ENCODE assay signal across 8 cellular contexts in genomic region chr15:67501177-67501835, GRCh38. TPM values are rescaled to one million over a fixed set of nuclear protein-coding genes. Genes with fewer than 3 reads are reported as not detected.
A peak's percentile ranks its signal among the peaks of the same experiment; 100 is the strongest.
DNase-seq lines count a peak whose midpoint lies in the region; ATAC-seq and TF ChIP-seq lines count a peak whose summit lies in the region.

No MANE protein-coding gene starts in this region.

- no peak overlapping the region for H3K27ac Mint-ChIP-seq in natural killer cell treated with Interleukin-12 subunit alpha and Interleukin-12 subunit beta and Interleukin-15 and Interleukin-18, amount 100 ng/mL, for 72 hours
- H3K27ac Mint-ChIP-seq in activated T-helper 2 cell treated with anti-CD3 and anti-CD28 coated beads, Interferon-gamma antibody, Interleukin-2, Interleukin-4, amounts not matched to agents 10 μg/mL and 5 μg/mL and 100 μg/mL, durations not matched to agents 14 hours and 24 hours and 36 hours = no peak overlapping the region

- no peaks in the 10 kb centered on the region for H3K79me2 ChIP-seq in osteoblast (ENCODE audit: insufficient read depth, low read length)

- H3K4me3 ChIP-seq in GM12865 (ENCODE audit: low read depth, low read length) (no peak overlapping the region), dorsolateral prefrontal cortex (peak overlapping the region in 48 of 59 donors; percentile 0 to 59 (median 30)), osteoblast (ENCODE audit: insufficient read depth, low read length) (no peak overlapping the region)

- no peaks in the 10 kb centered on the region for H3K9me3 ChIP-seq in osteoblast (ENCODE audit: low read depth, low read length)

- DNase-seq in GM12865 (ENCODE audit: low read depth) (peak; percentile 12), NCI-H446 treated with DMSO at 0.1 percent for 48 hours (lab: John Stamatoyannopoulos, UW) (peak; percentile 24), dorsolateral prefrontal cortex (no peak), osteoblast (ENCODE audit: insufficient read length, low spot score, missing footprints) (no peak)
- DNase-seq in natural killer cell treated with Interleukin-12 subunit alpha and Interleukin-12 subunit beta and Interleukin-15 and Interleukin-18, amount 100 ng/mL, for 72 hours (ENCODE audit: low spot score) = no peak
- no peak for DNase-seq in activated T-helper 2 cell treated with anti-CD3 and anti-CD28 coated beads, Interferon-gamma antibody, Interleukin-2, Interleukin-4, amounts not matched to agents 10 μg/mL and 5 μg/mL and 100 μg/mL, durations not matched to agents 14 hours and 24 hours and 36 hours (ENCODE audit: low spot score)

- no peak overlapping the region for H3K4me2 ChIP-seq in osteoblast (ENCODE audit: insufficient read depth, low read length)

- no peak overlapping the region for H2AFZ ChIP-seq in osteoblast (ENCODE audit: low read length)

- H3K4me1 Mint-ChIP-seq in natural killer cell treated with Interleukin-12 subunit alpha and Interleukin-12 subunit beta and Interleukin-15 and Interleukin-18, amount 100 ng/mL, for 72 hours (ENCODE audit: low read depth in 2 of 2) = peaks cover 0 to 3% of the 10 kb centered on the region in 2 donors
- H3K4me1 Mint-ChIP-seq in activated T-helper 2 cell treated with anti-CD3 and anti-CD28 coated beads, Interferon-gamma antibody, Interleukin-2, Interleukin-4, amounts not matched to agents 10 μg/mL and 5 μg/mL and 100 μg/mL, durations not matched to agents 14 hours and 24 hours and 36 hours (ENCODE audit: low read depth) = peaks cover 4% of the 10 kb centered on the region

- no peaks in the 10 kb centered on the region for H3K36me3 ChIP-seq in osteoblast (ENCODE audit: insufficient read depth, low read length)

- no peak for ATAC-seq in GM18511 (IDR thresholded peaks at IDR 0.05; ENCODE audit: unreplicated experiment)
- ATAC-seq in HG03342 (IDR thresholded peaks at IDR 0.05; ENCODE audit: unreplicated experiment) = no peak
- ATAC-seq in natural killer cell treated with Interleukin-12 subunit alpha and Interleukin-12 subunit beta and Interleukin-15 and Interleukin-18, amount 100 ng/mL, for 72 hours = no peak

- H3K27ac ChIP-seq in dorsolateral prefrontal cortex (no peak overlapping the region), osteoblast (ENCODE audit: low read depth, low read length) (no peak overlapping the region)

- no peaks in the 10 kb centered on the region for H4K20me1 ChIP-seq in osteoblast (ENCODE audit: insufficient read depth, low read length)

- H3K27me3 Mint-ChIP-seq in natural killer cell treated with Interleukin-12 subunit alpha and Interleukin-12 subunit beta and Interleukin-15 and Interleukin-18, amount 100 ng/mL, for 72 hours = no peaks in the 10 kb centered on the region
- H3K27me3 Mint-ChIP-seq in activated T-helper 2 cell treated with anti-CD3 and anti-CD28 coated beads, Interferon-gamma antibody, Interleukin-2, Interleukin-4, amounts not matched to agents 10 μg/mL and 5 μg/mL and 100 μg/mL, durations not matched to agents 14 hours and 24 hours and 36 hours (ENCODE audit: low read depth) = peaks cover 7% of the 10 kb centered on the region

- intact Hi-C loops in dorsolateral prefrontal cortex (cut with DNase I) = loop anchor here in 1 of 2 donors (2.0 kb wide), 1 partner anchor 335 kb away; no protein-coding TSS in a partner anchor
- intact Hi-C loops in activated T-helper 2 cell treated with anti-CD3 and anti-CD28 coated beads, Interferon-gamma antibody, Interleukin-2, Interleukin-4, amounts not matched to agents 10 μg/mL and 5 μg/mL and 100 μg/mL, durations not matched to agents 14 hours and 24 hours and 36 hours (cut with micrococcal nuclease) = loop anchor here (5.0 kb wide), 1 partner anchor 336 kb away; no protein-coding TSS in a partner anchor

- H3K27me3 ChIP-seq in dorsolateral prefrontal cortex = no peaks in the 10 kb centered on the region
- H3K27me3 ChIP-seq in osteoblast (ENCODE audit: insufficient read depth, low read length) = no peaks in the 10 kb centered on the region

- H3K9me3 Mint-ChIP-seq in natural killer cell treated with Interleukin-12 subunit alpha and Interleukin-12 subunit beta and Interleukin-15 and Interleukin-18, amount 100 ng/mL, for 72 hours = no peaks in the 10 kb centered on the region
- H3K9me3 Mint-ChIP-seq in activated T-helper 2 cell treated with anti-CD3 and anti-CD28 coated beads, Interferon-gamma antibody, Interleukin-2, Interleukin-4, amounts not matched to agents 10 μg/mL and 5 μg/mL and 100 μg/mL, durations not matched to agents 14 hours and 24 hours and 36 hours = no peaks in the 10 kb centered on the region

- H3K4me1 ChIP-seq in osteoblast (ENCODE audit: insufficient read depth, low read length) = peaks cover 5% of the 10 kb centered on the region

- no peaks in the 10 kb centered on the region for H3K36me3 Mint-ChIP-seq in natural killer cell treated with Interleukin-12 subunit alpha and Interleukin-12 subunit beta and Interleukin-15 and Interleukin-18, amount 100 ng/mL, for 72 hours
- no peaks in the 10 kb centered on the region for H3K36me3 Mint-ChIP-seq in activated T-helper 2 cell treated with anti-CD3 and anti-CD28 coated beads, Interferon-gamma antibody, Interleukin-2, Interleukin-4, amounts not matched to agents 10 μg/mL and 5 μg/mL and 100 μg/mL, durations not matched to agents 14 hours and 24 hours and 36 hours (ENCODE audit: low read depth)

- no peak overlapping the region for H3K4me3 Mint-ChIP-seq in natural killer cell treated with Interleukin-12 subunit alpha and Interleukin-12 subunit beta and Interleukin-15 and Interleukin-18, amount 100 ng/mL, for 72 hours
- H3K4me3 Mint-ChIP-seq in activated T-helper 2 cell treated with anti-CD3 and anti-CD28 coated beads, Interferon-gamma antibody, Interleukin-2, Interleukin-4, amounts not matched to agents 10 μg/mL and 5 μg/mL and 100 μg/mL, durations not matched to agents 14 hours and 24 hours and 36 hours (ENCODE audit: low read depth) = no peak overlapping the region

- no peak for TF ChIP-seq CTCF in GM12865 (IDR thresholded peaks at IDR 0.05; ENCODE audit: insufficient read depth, low read depth, low read length, missing control alignments)
- peak in 55 of 56 donors; percentile 32 to 75 (median 51) for TF ChIP-seq CTCF in dorsolateral prefrontal cortex (IDR thresholded peaks at IDR 0.05 in 54 of 56, conservative IDR thresholded peaks at IDR 0.05 in 2 of 56; ENCODE audit: low read depth in 1 of 56, partially characterized antibody in 56 of 56)
- peak; percentile 52 for TF ChIP-seq CTCF in osteoblast (IDR thresholded peaks at IDR 0.05; ENCODE audit: extremely low read depth, low read depth, low read length)

RNA-seq across cellular contexts. Expression of gene C15orf61, which starts 19.6 kb away (rescaled TPM):
- 10 to 100 TPM; 10.8 to 35.1 (median 19.3) TPM for total RNA-seq in dorsolateral prefrontal cortex
- total RNA-seq in osteoblast = 10.1 and 12.1 TPM in 2 replicates
- 1 to 10 TPM; 3.9 to 5.0 TPM for total RNA-seq in natural killer cell treated with Interleukin-12 subunit alpha and Interleukin-12 subunit beta and Interleukin-15 and Interleukin-18, amount 100 ng/mL, for 72 hours
- total RNA-seq in activated T-helper 2 cell treated with anti-CD3 and anti-CD28 coated beads, Interferon-gamma antibody, Interleukin-2, Interleukin-4, amounts not matched to agents 10 μg/mL and 5 μg/mL and 100 μg/mL, durations not matched to agents 14 hours and 24 hours and 36 hours = 5.4 and 5.6 TPM in 2 replicates

RNA-seq across cellular contexts. Expression of gene MAP2K5, which starts 41.2 kb away (rescaled TPM):
- total RNA-seq in dorsolateral prefrontal cortex (10 to 100 TPM; 31.3 to 69.6 (median 47.1) TPM), osteoblast (8.5 and 10.1 TPM in 2 replicates)
- total RNA-seq in natural killer cell treated with Interleukin-12 subunit alpha and Interleukin-12 subunit beta and Interleukin-15 and Interleukin-18, amount 100 ng/mL, for 72 hours = 10 to 100 TPM; 14.5 to 24.7 TPM
- 24.1 and 25.9 TPM in 2 replicates for total RNA-seq in activated T-helper 2 cell treated with anti-CD3 and anti-CD28 coated beads, Interferon-gamma antibody, Interleukin-2, Interleukin-4, amounts not matched to agents 10 μg/mL and 5 μg/mL and 100 μg/mL, durations not matched to agents 14 hours and 24 hours and 36 hours

Comparison
In these comparisons a context has a peak if more than half of its experiments do, and no peak if none do; other contexts are left out.
1. DNase-seq: peak in GM12865 (single experiment) and NCI-H446 treated with DMSO at 0.1 percent for 48 hours (single experiment); none in dorsolateral prefrontal cortex (0 of 10), osteoblast (single experiment), natural killer cell treated with Interleukin-12 subunit alpha and Interleukin-12 subunit beta and Interleukin-15 and Interleukin-18, amount 100 ng/mL, for 72 hours (single experiment) and activated T-helper 2 cell treated with anti-CD3 and anti-CD28 coated beads, Interferon-gamma antibody, Interleukin-2, Interleukin-4, amounts not matched to agents 10 μg/mL and 5 μg/mL and 100 μg/mL, durations not matched to agents 14 hours and 24 hours and 36 hours (single experiment).
2. H3K4me3 ChIP-seq: peak in dorsolateral prefrontal cortex (48 of 59); none in GM12865 (single experiment) and osteoblast (single experiment).